In genomic region chr7:38345546-38346172, GRCh38 we compare ENCODE assay signal across 8 cellular contexts.
A peak's percentile ranks its signal among the peaks of the same experiment; 100 is the strongest.
DNase-seq lines count a peak whose midpoint lies in the region; ATAC-seq, FAIRE-seq and TF ChIP-seq lines count a peak whose summit lies in the region.
"Not testable (repeated sequence)": the region's sequence is repeated elsewhere in the genome, so short reads cannot be mapped to it uniquely, and the experiment has no call there.

No MANE protein-coding gene starts in this region.

- H3K27ac ChIP-seq in OCI-LY7 (ENCODE audit: low read depth, low read length, poor library complexity, severe bottlenecking), result peak overlapping the region; percentile 88
- H3K27ac ChIP-seq in H1 (ENCODE audit: low read depth, low read length); lung (ENCODE audit: low read depth in 1 of 2, low read length in 1 of 2); aorta (ENCODE audit: low read depth in 1 of 2, low read length in 2 of 2): not testable (repeated sequence)

- peak in 1 of 2 experiments; percentile 41; a peak in 2 of 4 replicates for TF ChIP-seq RAD21 in H1 (IDR thresholded peaks at IDR 0.05 in 1 of 2, conservative IDR thresholded peaks at IDR 0.05 in 1 of 2; ENCODE audit: low read depth in 2 of 2, low read length in 2 of 2)

- H3K4me1 Mint-ChIP-seq in activated CD8-positive, alpha-beta memory T cell treated with anti-CD3 and anti-CD28 coated beads, Interleukin-2, amount 10 ng/mL, durations not matched to agents 7 days and 5 days, result peaks cover 36% of the 10 kb centered on the region

- H3K23me2 ChIP-seq in H1 (ENCODE audit: low read depth, low read length), result not testable (repeated sequence)

- not testable (repeated sequence) for H3K27me3 ChIP-seq in H7 (ENCODE audit: control insufficient read depth, insufficient read depth, low read length); H1 (replicated peaks in 1 of 4; ENCODE audit: control insufficient read depth in 3 of 4, extremely low read depth in 1 of 4, insufficient read depth in 3 of 4, low read length in 3 of 4); lung (ENCODE audit: control insufficient read depth, insufficient read depth); aorta (ENCODE audit: control insufficient read depth in 1 of 2, insufficient read depth in 2 of 2, low read length in 1 of 2)

- H4K8ac ChIP-seq in H1 (ENCODE audit: extremely low read depth, insufficient read depth, low read length), result not testable (repeated sequence)

- TF ChIP-seq POLR2A in H1 (IDR thresholded peaks at IDR 0.05; ENCODE audit: control extremely low read depth in 1 of 2, low read depth in 2 of 2, low read length in 2 of 2), result not testable (repeated sequence)

- peak overlapping the region; percentile 58; the same call in 1 of the 2 replicates for H2AFZ ChIP-seq in OCI-LY7 (ENCODE audit: low read length)
- peak overlapping the region; percentile 93; the same call in 1 of the 2 replicates for H2AFZ ChIP-seq in H1 (ENCODE audit: low read length)

- not testable (repeated sequence) for FAIRE-seq in H1 (lab: Jason Lieb, UNC)

- POLR2A ChIA-PET in OCI-LY7 (lab: Charles Lee) (interaction anchor here (2.6 to 4.0 kb wide), 2 partner anchors 10 to 13 kb away, joined by 12 to 19 read pairs; no protein-coding TSS in a partner anchor), H1 (lab: Charles Lee; ENCODE audit: partially characterized antibody) (interaction anchor here (0.8 kb wide), 1 partner anchor 9 kb away, joined by 3 read pairs; no protein-coding TSS in a partner anchor)

- H3K9me3 ChIP-seq in OCI-LY7 (ENCODE audit: low read length); H1 (ENCODE audit: insufficient read depth in 2 of 2, low read depth in 1 of 2, low read length in 1 of 2); lung (ENCODE audit: control insufficient read depth in 2 of 2, insufficient read depth in 1 of 2, low read length in 1 of 2); aorta (ENCODE audit: control insufficient read depth, low read length): not testable (repeated sequence)

- not testable (repeated sequence) for H3K56ac ChIP-seq in H1 (replicated peaks; ENCODE audit: insufficient read length, low read depth, low read length)

- H2BK12ac ChIP-seq in H1 (ENCODE audit: low read depth, low read length), result not testable (repeated sequence)

- not testable (repeated sequence) for H2BK5ac ChIP-seq in H1 (ENCODE audit: low read depth, low read length)

- H3K27ac Mint-ChIP-seq in activated CD8-positive, alpha-beta memory T cell treated with anti-CD3 and anti-CD28 coated beads, Interleukin-2, amount 10 ng/mL, durations not matched to agents 7 days and 5 days, result peak overlapping the region; percentile 85

- not testable (repeated sequence) for H3K36me3 Mint-ChIP-seq in activated CD8-positive, alpha-beta memory T cell treated with anti-CD3 and anti-CD28 coated beads, Interleukin-2, amount 10 ng/mL, durations not matched to agents 7 days and 5 days

- not testable (repeated sequence) for H3K23ac ChIP-seq in H1 (ENCODE audit: insufficient read length)

- H3K36me3 ChIP-seq in H7 (replicated peaks; ENCODE audit: control insufficient read depth, insufficient read depth, low read length); OCI-LY7 (ENCODE audit: insufficient read depth, low read length); H1 (ENCODE audit: control insufficient read depth in 2 of 4, insufficient read depth in 4 of 4, low read length in 3 of 4); lung (ENCODE audit: control insufficient read depth in 2 of 2, insufficient read depth in 2 of 2, low read length in 2 of 2); aorta (ENCODE audit: control insufficient read depth in 1 of 2, insufficient read depth in 2 of 2, low read length in 1 of 2): not testable (repeated sequence)

- not testable (repeated sequence) for H4K20me1 ChIP-seq in OCI-LY7 (ENCODE audit: insufficient read depth, low read length); H1 (replicated peaks in 1 of 2; ENCODE audit: control insufficient read depth in 1 of 2, insufficient read depth in 2 of 2, low read length in 2 of 2)

- H3K79me1 ChIP-seq in H1 (ENCODE audit: low read depth, low read length), result not testable (repeated sequence)

- H3K4ac ChIP-seq in H1 (replicated peaks; ENCODE audit: insufficient read length, low read depth, low read length), result not testable (repeated sequence)

- H3K4me2 ChIP-seq in OCI-LY7 (ENCODE audit: low read length), result peak overlapping the region; percentile 70
- not testable (repeated sequence) for H3K4me2 ChIP-seq in H1 (ENCODE audit: insufficient read depth in 1 of 2, low read depth in 2 of 2, low read length in 2 of 2)

- not testable (repeated sequence) for H4K91ac ChIP-seq in H1 (replicated peaks; ENCODE audit: insufficient read length, low read length)

- H3K9ac ChIP-seq in H1 (replicated peaks in 1 of 4; ENCODE audit: extremely low read depth in 1 of 4, low read depth in 3 of 4, low read length in 3 of 4), result not testable (repeated sequence)

- not testable (repeated sequence) for H3K9me2 ChIP-seq in OCI-LY7 (ENCODE audit: insufficient read depth, low read length)

- TF ChIP-seq EP300 in H1 (IDR thresholded peaks at IDR 0.05; ENCODE audit: borderline replicate concordance in 1 of 2, low read depth in 2 of 2, low read length in 2 of 2), result not testable (repeated sequence)

- intact Hi-C loops in OCI-LY7 (cut with micrococcal nuclease; ENCODE audit: unreplicated experiment); aorta (cut with DNase I): not testable (repeated sequence)

- H3K4me3 Mint-ChIP-seq in activated CD8-positive, alpha-beta memory T cell treated with anti-CD3 and anti-CD28 coated beads, Interleukin-2, amount 10 ng/mL, durations not matched to agents 7 days and 5 days, result peak overlapping the region; percentile 66

- not testable (repeated sequence) for BruUV-seq in OCI-LY7 (replicated peaks; lab: Mats Ljungman, UMichigan)

- H3K18ac ChIP-seq in H1 (ENCODE audit: extremely low read depth, low read length), result not testable (repeated sequence)

- not testable (repeated sequence) for H2BK15ac ChIP-seq in H1 (ENCODE audit: low read length)

- H4K5ac ChIP-seq in H1 (ENCODE audit: insufficient read length, low read depth, low read length), result not testable (repeated sequence)

- not testable (repeated sequence) for H3K14ac ChIP-seq in H1 (ENCODE audit: insufficient read length)

- H3K9me3 Mint-ChIP-seq in activated CD8-positive, alpha-beta memory T cell treated with anti-CD3 and anti-CD28 coated beads, Interleukin-2, amount 10 ng/mL, durations not matched to agents 7 days and 5 days (ENCODE audit: low read depth), result not testable (repeated sequence)

- peaks cover 58% of the 10 kb centered on the region for H3K4me1 ChIP-seq in OCI-LY7 (ENCODE audit: insufficient read depth, low read length, poor library complexity, severe bottlenecking)
- H3K4me1 ChIP-seq in H1 (replicated peaks in 1 of 4; ENCODE audit: control insufficient read depth in 3 of 4, insufficient read depth in 4 of 4, low read length in 3 of 4); lung (ENCODE audit: control insufficient read depth in 2 of 2, insufficient read depth in 2 of 2, low read length in 2 of 2); aorta (ENCODE audit: control insufficient read depth in 1 of 2, insufficient read depth in 2 of 2, low read length in 2 of 2): not testable (repeated sequence)

- H2BK20ac ChIP-seq in H1 (ENCODE audit: low read length), result not testable (repeated sequence)

- TF ChIP-seq CTCF in GM12875 (IDR thresholded peaks at IDR 0.05; ENCODE audit: borderline replicate concordance, insufficient read depth, low read depth, low read length) (peak; percentile 67), OCI-LY7 (conservative IDR thresholded peaks at IDR 0.05; ENCODE audit: low read length) (0 out of 2 replicates have a peak, but pooled peaks have one; percentile 33), H1 (IDR thresholded peaks at IDR 0.05; ENCODE audit: control extremely low read depth in 1 of 3, insufficient read depth in 1 of 3, low read depth in 1 of 3, low read length in 3 of 3) (peak; percentile 63 to 96 (median 73)), lung (IDR thresholded peaks at IDR 0.05; ENCODE audit: control extremely low read depth, extremely low read depth) (peak; percentile 34)

- not testable (repeated sequence) for H2BK120ac ChIP-seq in H1 (replicated peaks; ENCODE audit: low read depth, low read length)

- H2AK5ac ChIP-seq in H1 (ENCODE audit: low read depth, low read length), result not testable (repeated sequence)

- H3K4me3 ChIP-seq in GM12875 (ENCODE audit: low read depth, low read length); H7 (ENCODE audit: insufficient read depth, low read depth, low read length); H1 (ENCODE audit: extremely low read depth in 1 of 4, insufficient read depth in 2 of 4, low read depth in 3 of 4, low read length in 4 of 4); lung; aorta (ENCODE audit: low read length in 2 of 2): not testable (repeated sequence)
- H3K4me3 ChIP-seq in OCI-LY7 (ENCODE audit: low read depth, low read length, poor library complexity, severe bottlenecking), result peak overlapping the region; percentile 46

- 83% methylated on average over 2 of the region's 4 CpGs; no CpG with 5 or more reads in 1 of the 2 experiments for WGBS in H1 (ENCODE audit: extremely low coverage in 1 of 2, insufficient coverage in 1 of 2, insufficient read length in 1 of 2, insufficient replicate concordance in 2 of 2, low coverage in 1 of 2, low lambda C conversion rate in 2 of 2, missing lambda C conversion rate in 1 of 2), 2 experiments
- 17 to 37% methylated on average over 4 of the region's 4 CpGs for WGBS in lung, 2 donors
- 42 to 71% methylated on average over 2 to 4 of the region's 4 CpGs for WGBS in aorta, 2 donors

- DNase-seq in H7 (peak; percentile 43), HT1080 (ENCODE audit: low read depth) (peak; percentile 69), H1 (ENCODE audit: low read depth in 1 of 2, low spot score in 2 of 2) (peak in 1 of 2 experiments; percentile 64), aorta (peak in 1 of 2 donors; percentile 75)
- DNase-seq in OCI-LY7 (ENCODE audit: low spot score); lung (ENCODE audit: low spot score): not testable (repeated sequence)
- DNase-seq in activated CD8-positive, alpha-beta memory T cell treated with anti-CD3 and anti-CD28 coated beads, Interleukin-2, amount 10 ng/mL, durations not matched to agents 7 days and 5 days, result peak; percentile 81

- peak; percentile 81 for ATAC-seq in activated CD8-positive, alpha-beta memory T cell treated with anti-CD3 and anti-CD28 coated beads, Interleukin-2, amount 10 ng/mL, durations not matched to agents 7 days and 5 days
- not testable (repeated sequence) for ATAC-seq in lung (ENCODE audit: insufficient read depth, low FRiP score)
- peak; percentile 74 for ATAC-seq in aorta (ENCODE audit: low FRiP score)

- H3K27me3 Mint-ChIP-seq in activated CD8-positive, alpha-beta memory T cell treated with anti-CD3 and anti-CD28 coated beads, Interleukin-2, amount 10 ng/mL, durations not matched to agents 7 days and 5 days, result not testable (repeated sequence)

- peaks cover 19% of the 10 kb centered on the region; the same call in 1 of the 2 replicates for H3K79me2 ChIP-seq in OCI-LY7 (ENCODE audit: insufficient read depth, low read depth, low read length)
- H3K79me2 ChIP-seq in H1 (ENCODE audit: control insufficient read depth in 1 of 2, insufficient read depth in 2 of 2, low read length in 2 of 2), result not testable (repeated sequence)

- CTCF ChIA-PET in OCI-LY7 (lab: Charles Lee; ENCODE audit: unreplicated experiment) (interaction anchor here (1.2 to 2.1 kb wide), 2 partner anchors 13 to 29 kb away, joined by 3 to 20 read pairs; no protein-coding TSS in a partner anchor), H1 (lab: Charles Lee; ENCODE audit: partially characterized antibody) (interaction anchor here (0.6 to 7.1 kb wide), 16 partner anchors 10 to 277 kb away, joined by 3 to 58 read pairs (median 5); no protein-coding TSS in a partner anchor)
- CTCF ChIA-PET in activated CD8-positive, alpha-beta memory T cell treated with anti-CD3 and anti-CD28 coated beads, Interleukin-2, amount 10 ng/mL, durations not matched to agents 7 days and 5 days (lab: Charles Lee), result interaction anchor here (0.9 to 8.9 kb wide), 12 partner anchors 11 to 242 kb away, joined by 3 to 93 read pairs (median 8); no protein-coding TSS in a partner anchor
